In genomic region chr16:30052671-30053372, GRCh38 we compare ENCODE assay signal across 8 cellular contexts. TPM values are rescaled to one million over a fixed set of nuclear protein-coding genes. Genes with fewer than 3 reads are reported as not detected.
DNase-seq lines count a peak whose midpoint lies in the region; ATAC-seq and TF ChIP-seq lines count a peak whose summit lies in the region.

No MANE protein-coding gene starts in this region.

- peaks cover 8% of the 10 kb centered on the region for H3K36me3 Mint-ChIP-seq in activated naive CD8-positive, alpha-beta T cell treated with anti-CD3 and anti-CD28 coated beads, Interleukin-2, amount 10 ng/mL, durations not matched to agents 7 days and 5 days

- peak overlapping the region; percentile 83 for H4K91ac ChIP-seq in trophoblast cell (ENCODE audit: low read depth, low read length)

- H3F3A ChIP-seq in SU-DHL-6 (ENCODE audit: insufficient read depth) = no peaks in the 10 kb centered on the region; the same call in 1 of the 2 replicates

- H2BK12ac ChIP-seq in trophoblast cell (ENCODE audit: low read length) = peak overlapping the region; percentile 61

- no peak overlapping the region for H2AK5ac ChIP-seq in trophoblast cell (ENCODE audit: low read length)

- H3K9me3 ChIP-seq in HEK293 (ENCODE audit: control insufficient read depth, insufficient read depth, low read depth, low read length) (no peaks in the 10 kb centered on the region), SU-DHL-6 (ENCODE audit: insufficient read depth, low read length) (no peaks in the 10 kb centered on the region), trophoblast cell (ENCODE audit: insufficient read depth, low read depth, low read length) (peaks cover 3% of the 10 kb centered on the region), tibial artery (no peaks in the 10 kb centered on the region)

- no peak overlapping the region for H2BK5ac ChIP-seq in trophoblast cell (ENCODE audit: low read depth, low read length, poor library complexity)

- CTCF ChIA-PET in HEK293 (lab: Yijun Ruan, JAX) = interaction anchor here (0.6 to 1.8 kb wide), 4 partner anchors 20 to 1491 kb away, joined by 3 to 16 read pairs (median 4); partner anchors contain the start of gene TLCD3B

- H3K4me2 ChIP-seq in SU-DHL-6 (ENCODE audit: low read depth, low read length, poor library complexity, severe bottlenecking) = peak overlapping the region; percentile 97
- H3K4me2 ChIP-seq in trophoblast cell (ENCODE audit: low read length) = peak overlapping the region; percentile 98

- H2BK120ac ChIP-seq in trophoblast cell (ENCODE audit: insufficient read depth, low read length, poor library complexity) = peak overlapping the region; percentile 60

- H3K79me2 ChIP-seq in SU-DHL-6 (ENCODE audit: insufficient read depth, low read length) = no peaks in the 10 kb centered on the region
- H3K79me2 ChIP-seq in trophoblast cell (ENCODE audit: control insufficient read depth, insufficient read depth, low read length, poor library complexity) = peaks cover 2% of the 10 kb centered on the region

- TF ChIP-seq CTCF in HEK293 (tag by site-specific recombination; IDR thresholded peaks at IDR 0.05) (peak; percentile 38; the same call in 1 of the 2 replicates), SU-DHL-6 (IDR thresholded peaks at IDR 0.05; ENCODE audit: insufficient read depth, low read length, poor library complexity, severe bottlenecking) (no peak), tibial artery (IDR thresholded peaks at IDR 0.05) (no peak)

- peak; percentile 96 for DNase-seq in DMS53 (lab: John Stamatoyannopoulos, UW)
- peak; percentile 88 to 97 (median 94) for DNase-seq in NCI-H1417 (lab: John Stamatoyannopoulos, UW)
- peak; percentile 95 for DNase-seq in activated naive CD8-positive, alpha-beta T cell treated with anti-CD3 and anti-CD28 coated beads, Interleukin-2, amount 10 ng/mL, durations not matched to agents 7 days and 5 days
- peak; percentile 96 for DNase-seq in cardiac septum (ENCODE audit: low spot score)
- peak; percentile 94 to 98 for DNase-seq in trophoblast cell
- DNase-seq in tibial artery = peak; percentile 84 to 96

- peak overlapping the region; percentile 87 for H3K4me3 Mint-ChIP-seq in activated naive CD8-positive, alpha-beta T cell treated with anti-CD3 and anti-CD28 coated beads, Interleukin-2, amount 10 ng/mL, durations not matched to agents 7 days and 5 days

- no peak overlapping the region for H3K23ac ChIP-seq in trophoblast cell (ENCODE audit: low read length)

- peak overlapping the region; percentile 92 for H3K18ac ChIP-seq in trophoblast cell (ENCODE audit: low read length)

- ATAC-seq in activated naive CD8-positive, alpha-beta T cell treated with anti-CD3 and anti-CD28 coated beads, Interleukin-2, amount 10 ng/mL, durations not matched to agents 7 days and 5 days (ENCODE audit: low read depth) = peak; percentile 76

- peaks cover 0 to 11% of the 10 kb centered on the region in 2 experiments; a peak in 2 of 3 replicates for H3K36me3 ChIP-seq in HEK293 (ENCODE audit: control insufficient read depth in 2 of 2, insufficient read depth in 1 of 2, low read length in 2 of 2)
- no peaks in the 10 kb centered on the region for H3K36me3 ChIP-seq in SU-DHL-6 (ENCODE audit: low read length)
- H3K36me3 ChIP-seq in trophoblast cell (ENCODE audit: control insufficient read depth in 1 of 2, insufficient read depth in 2 of 2, low read length in 2 of 2) = no peaks in the 10 kb centered on the region
- H3K36me3 ChIP-seq in tibial artery = no peaks in the 10 kb centered on the region

- H3K14ac ChIP-seq in trophoblast cell (ENCODE audit: low read length) = peak overlapping the region; percentile 93

- peak overlapping the region; percentile 90 for H4K12ac ChIP-seq in trophoblast cell (ENCODE audit: low read depth, low read length)

- H3K27me3 ChIP-seq in SU-DHL-6 (ENCODE audit: low read length) = no peaks in the 10 kb centered on the region
- no peaks in the 10 kb centered on the region for H3K27me3 ChIP-seq in trophoblast cell (ENCODE audit: insufficient read depth, low read length)
- no peaks in the 10 kb centered on the region for H3K27me3 ChIP-seq in tibial artery

- H3K9ac ChIP-seq in SU-DHL-6 (ENCODE audit: low read length) = peak overlapping the region; percentile 70
- peak overlapping the region; percentile 69 for H3K9ac ChIP-seq in trophoblast cell (ENCODE audit: low read length)

- H3K27ac ChIP-seq in HEK293 (ENCODE audit: extremely low read depth, low read depth, low read length) = peak overlapping the region; percentile 65
- peak overlapping the region; percentile 69 for H3K27ac ChIP-seq in SU-DHL-6 (ENCODE audit: low read depth, low read length)
- H3K27ac ChIP-seq in trophoblast cell (ENCODE audit: low read depth, low read length) = no peak overlapping the region
- peak overlapping the region; percentile 57 to 61 for H3K27ac ChIP-seq in tibial artery

- intact Hi-C loops in cardiac septum (cut with DNase I) = no loop called here
- intact Hi-C loops in tibial artery (cut with DNase I; ENCODE audit: low total_unique reads) = no loop called here

- H3K4ac ChIP-seq in trophoblast cell (ENCODE audit: low read depth, low read length) = peak overlapping the region; percentile 46

- H3K9me2 ChIP-seq in SU-DHL-6 (replicated peaks; ENCODE audit: insufficient read depth, low read length) = no peaks in the 10 kb centered on the region

- WGBS in trophoblast cell (ENCODE audit: extremely low coverage, insufficient coverage, insufficient read length) = no CpG with 5 or more reads among the region's 58 CpGs

- no peaks in the 10 kb centered on the region for H3K9me3 Mint-ChIP-seq in activated naive CD8-positive, alpha-beta T cell treated with anti-CD3 and anti-CD28 coated beads, Interleukin-2, amount 10 ng/mL, durations not matched to agents 7 days and 5 days

- H3K4me1 ChIP-seq in HEK293 (ENCODE audit: control insufficient read depth, insufficient read depth, low read length) = peaks cover 3% of the 10 kb centered on the region; the same call in 1 of the 2 replicates
- peaks cover 3 to 14% of the 10 kb centered on the region in 2 experiments for H3K4me1 ChIP-seq in trophoblast cell (ENCODE audit: control insufficient read depth in 1 of 2, insufficient read depth in 2 of 2, low read length in 2 of 2)
- H3K4me1 ChIP-seq in tibial artery = peaks cover 0 to 29% (median 14%) of the 10 kb centered on the region in 4 donors

- H3K79me1 ChIP-seq in trophoblast cell (ENCODE audit: low read length) = peaks cover 5% of the 10 kb centered on the region

- H4K8ac ChIP-seq in trophoblast cell (ENCODE audit: low read depth, low read length) = peak overlapping the region; percentile 93

- H3K4me1 Mint-ChIP-seq in activated naive CD8-positive, alpha-beta T cell treated with anti-CD3 and anti-CD28 coated beads, Interleukin-2, amount 10 ng/mL, durations not matched to agents 7 days and 5 days = peaks cover 21% of the 10 kb centered on the region

- POLR2A ChIA-PET in HEK293 (lab: Yijun Ruan, JAX) = interaction anchor here (0.7 to 6.5 kb wide), 10 partner anchors 9 to 606 kb away, joined by 3 to 66 read pairs (median 4); partner anchors contain the start of genes ALDOA, CORO1A, FBRS and PPP4C
- POLR2A ChIA-PET in activated naive CD8-positive, alpha-beta T cell treated with anti-CD3 and anti-CD28 coated beads, Interleukin-2, amount 10 ng/mL, durations not matched to agents 7 days and 5 days (lab: Charles Lee) = interaction anchor here (0.6 to 1.8 kb wide), 10 partner anchors 11 to 357 kb away, joined by 3 to 15 read pairs (median 5); partner anchors contain the start of genes ALDOA, CORO1A, HIRIP3 and INO80E

- H3K4me3 ChIP-seq in HEK293 (ENCODE audit: low read depth, low read length) (peak overlapping the region; percentile 63), SU-DHL-6 (ENCODE audit: insufficient read depth, low read length, poor library complexity, severe bottlenecking) (peak overlapping the region; percentile 65), trophoblast cell (ENCODE audit: low read depth, low read length) (peak overlapping the region; percentile 73), tibial artery (peak overlapping the region; percentile 70 to 92)

- H4K20me1 ChIP-seq in SU-DHL-6 (ENCODE audit: low read depth, low read length) = no peaks in the 10 kb centered on the region

- peak overlapping the region; percentile 67 for H3K27ac Mint-ChIP-seq in activated naive CD8-positive, alpha-beta T cell treated with anti-CD3 and anti-CD28 coated beads, Interleukin-2, amount 10 ng/mL, durations not matched to agents 7 days and 5 days

- H3K27me3 Mint-ChIP-seq in activated naive CD8-positive, alpha-beta T cell treated with anti-CD3 and anti-CD28 coated beads, Interleukin-2, amount 10 ng/mL, durations not matched to agents 7 days and 5 days = no peaks in the 10 kb centered on the region

- peak overlapping the region; percentile 89 for H2AFZ ChIP-seq in SU-DHL-6 (ENCODE audit: low read depth, low read length, severe bottlenecking)
- peak overlapping the region; percentile 92 for H2AFZ ChIP-seq in trophoblast cell (ENCODE audit: insufficient read depth, low read length, poor library complexity)

RNA-seq across cellular contexts. Expression of gene ALDOA, which starts 12.7 kb away (rescaled TPM):
- 1,000 to 10,000 TPM; 1,486 to 1,632 TPM for total RNA-seq in activated naive CD8-positive, alpha-beta T cell treated with anti-CD3 and anti-CD28 coated beads, Interleukin-2, amount 10 ng/mL, durations not matched to agents 7 days and 5 days
- 3,068 TPM for total RNA-seq in cardiac septum
- polyA plus RNA-seq in trophoblast cell (2013) = 965 and 1,015 TPM in 2 replicates

RNA-seq across cellular contexts. Expression of gene TLCD3B, which starts 21.8 kb away (rescaled TPM):
- total RNA-seq in activated naive CD8-positive, alpha-beta T cell treated with anti-CD3 and anti-CD28 coated beads, Interleukin-2, amount 10 ng/mL, durations not matched to agents 7 days and 5 days = 1 to 10 TPM; 3.9 to 5.5 TPM
- not detected for total RNA-seq in cardiac septum
- polyA plus RNA-seq in trophoblast cell (2013) = 0.07 and 0.10 TPM in 2 replicates

RNA-seq across cellular contexts. Expression of gene PPP4C, which starts 23.0 kb away (rescaled TPM):
- total RNA-seq in activated naive CD8-positive, alpha-beta T cell treated with anti-CD3 and anti-CD28 coated beads, Interleukin-2, amount 10 ng/mL, durations not matched to agents 7 days and 5 days = 100 to 1,000 TPM; 123 to 133 TPM
- 44.1 TPM for total RNA-seq in cardiac septum
- 118 and 119 TPM in 2 replicates for polyA plus RNA-seq in trophoblast cell (2013)

RNA-seq across cellular contexts. Expression of gene C16orf92, which starts 29.8 kb away (rescaled TPM):
- total RNA-seq in activated naive CD8-positive, alpha-beta T cell treated with anti-CD3 and anti-CD28 coated beads, Interleukin-2, amount 10 ng/mL, durations not matched to agents 7 days and 5 days = not detected
- not detected for total RNA-seq in cardiac septum
- polyA plus RNA-seq in trophoblast cell (2013) = not detected in 2 replicates

RNA-seq across cellular contexts. Expression of gene TBX6, which starts 38.9 kb away (rescaled TPM):
- 1 to 10 TPM; 2.4 to 3.0 TPM for total RNA-seq in activated naive CD8-positive, alpha-beta T cell treated with anti-CD3 and anti-CD28 coated beads, Interleukin-2, amount 10 ng/mL, durations not matched to agents 7 days and 5 days
- 0.57 TPM for total RNA-seq in cardiac septum
- polyA plus RNA-seq in trophoblast cell (2013) = 0.74 and 0.90 TPM in 2 replicates
